Comparison of ENCODE assay signal across 12 cellular contexts in genomic region chr6:144434308-144434990, GRCh38.
DNase-seq lines count a peak whose midpoint lies in the region; ATAC-seq and TF ChIP-seq lines count a peak whose summit lies in the region.
"Had no signal": no experiment of that assay in that cellular context is flagged by ENCODE, and none has a peak within 500 bp of the region (broad histone marks: within the 10 kb centered on the region; RNA-seq: fewer than 3 reads in every experiment).

No MANE protein-coding gene starts in this region.

- H3K27me3 ChIP-seq in mesendoderm (ENCODE audit: insufficient read depth, low read length, poor library complexity) (no peaks in the 10 kb centered on the region), ovary (no peaks in the 10 kb centered on the region)
- H3K27me3 ChIP-seq: cardiac muscle cell had no signal

- H3K9ac ChIP-seq in mesendoderm (ENCODE audit: low read length), result no peak overlapping the region

- H4K5ac ChIP-seq in mesendoderm (ENCODE audit: low read length), result no peak overlapping the region

- peaks cover 6% of the 10 kb centered on the region for H3K36me3 ChIP-seq in mesendoderm (ENCODE audit: control insufficient read depth, insufficient read depth, low read length)
- no peaks in the 10 kb centered on the region for H3K36me3 ChIP-seq in ovary

- no peak for TF ChIP-seq POLR2A in ovary (IDR thresholded peaks at IDR 0.05)

- H2BK5ac ChIP-seq in mesendoderm (ENCODE audit: low read length), result no peak overlapping the region

- no peaks in the 10 kb centered on the region for H3K9me3 ChIP-seq in ovary

- intact Hi-C loops in ovary (cut with DNase I), result no loop called here

- H2BK120ac ChIP-seq in mesendoderm (ENCODE audit: low read depth, low read length), result no peak overlapping the region

- H3K4ac ChIP-seq in mesendoderm (ENCODE audit: low read depth, low read length), result no peak overlapping the region

- no peak overlapping the region for H2BK15ac ChIP-seq in mesendoderm (replicated peaks; ENCODE audit: low read depth)

- no peak overlapping the region for H3K4me3 ChIP-seq in AG10803 (ENCODE audit: low read length)
- no peak overlapping the region for H3K4me3 ChIP-seq in choroid plexus epithelial cell (ENCODE audit: low read depth, low read length)
- H3K4me3 ChIP-seq in mesendoderm (ENCODE audit: low read length), result no peak overlapping the region
- H3K4me3 ChIP-seq in ovary, result no peak overlapping the region
- H3K4me3 ChIP-seq: cardiac muscle cell had no signal

- TF ChIP-seq CTCF in AG10803 (conservative IDR thresholded peaks at IDR 0.05; ENCODE audit: low read length), result no peak
- no peak for TF ChIP-seq CTCF in choroid plexus epithelial cell (conservative IDR thresholded peaks at IDR 0.05; ENCODE audit: low read depth, low read length)
- TF ChIP-seq CTCF in ovary (IDR thresholded peaks at IDR 0.05), result no peak

- H3K79me1 ChIP-seq in mesendoderm (ENCODE audit: low read length), result no peaks in the 10 kb centered on the region

- no peak overlapping the region for H3K18ac ChIP-seq in mesendoderm (ENCODE audit: low read length)

- WGBS in mesendoderm (ENCODE audit: extremely low coverage, insufficient coverage, low lambda C conversion rate), result no CpG with 5 or more reads among the region's 6 CpGs
- 83 to 91% (median 89%) methylated on average over 6 of the region's 6 CpGs for WGBS in ovary, 3 donors

- DNase-seq in AG10803 (ENCODE audit: low read depth), result peak; percentile 84
- DNase-seq in M059J (ENCODE audit: low read depth), result peak; percentile 88
- DNase-seq in choroid plexus epithelial cell (ENCODE audit: low read depth), result peak; percentile 95
- DNase-seq in mesendoderm, result peak; percentile 48
- DNase-seq in ovary, result no peak
- DNase-seq: NCI-H510A; stimulated activated CD4-positive, alpha-beta T cell treated with anti-CD3 and anti-CD28 coated beads, Interleukin-2, amount 100 ng/mL, for 24 hours had no signal

- H3K27ac ChIP-seq in mesendoderm (ENCODE audit: low read depth, low read length), result no peak overlapping the region
- H3K27ac ChIP-seq in ovary, result no peak overlapping the region
- H3K27ac ChIP-seq: VCaP had no signal

- no peak overlapping the region for H3K56ac ChIP-seq in mesendoderm (ENCODE audit: low read length)

- H3K4me2 ChIP-seq in mesendoderm (ENCODE audit: low read length), result no peak overlapping the region

- H4K8ac ChIP-seq in mesendoderm (ENCODE audit: low read depth, low read length), result no peak overlapping the region

- no peak overlapping the region for H3K23ac ChIP-seq in mesendoderm (ENCODE audit: low read length)

- H3K79me2 ChIP-seq in mesendoderm (ENCODE audit: control insufficient read depth, insufficient read depth, low read length), result no peaks in the 10 kb centered on the region

- ATAC-seq in GM18511 (IDR thresholded peaks at IDR 0.05; ENCODE audit: unreplicated experiment) (no peak), GM18870 (IDR thresholded peaks at IDR 0.05; ENCODE audit: unreplicated experiment) (no peak), HG02840 (IDR thresholded peaks at IDR 0.05; ENCODE audit: low FRiP score, unreplicated experiment) (no peak)

- H2AK5ac ChIP-seq in mesendoderm (ENCODE audit: low read length), result no peak overlapping the region

- no peak for TF ChIP-seq EP300 in ovary (IDR thresholded peaks at IDR 0.05)

- H3K4me1 ChIP-seq in mesendoderm (ENCODE audit: control insufficient read depth, low read depth, low read length), result no peaks in the 10 kb centered on the region
- H3K4me1 ChIP-seq in ovary (ENCODE audit: insufficient read depth), result no peaks in the 10 kb centered on the region

Comparison
In these comparisons a context has a peak if more than half of its experiments do, and no peak if none do; other contexts are left out.
1. DNase-seq: peak in AG10803 (single experiment), M059J (single experiment), choroid plexus epithelial cell (single experiment) and mesendoderm (single experiment); none in ovary (0 of 5).